13 cellular contexts compared by ENCODE assay signal in the genomic region with DNA sequence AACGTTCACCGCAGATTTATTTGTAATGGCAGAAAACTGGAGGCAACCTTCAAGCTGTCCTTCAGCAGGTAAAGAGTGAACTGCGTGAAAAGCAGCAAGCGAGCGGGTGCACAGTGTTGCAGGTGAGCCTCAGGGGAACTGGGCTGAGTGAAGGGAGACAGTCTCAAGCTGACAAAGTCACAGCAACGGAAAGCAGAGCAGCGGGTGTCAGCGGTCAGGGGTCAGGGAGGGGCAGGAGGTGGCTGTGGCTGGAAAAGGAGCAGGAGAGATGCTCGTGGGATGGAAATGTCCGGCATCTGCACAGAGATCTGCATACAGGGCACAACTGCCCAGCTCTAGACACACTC. TPM values are rescaled to one million over a fixed set of nuclear protein-coding genes. Genes with fewer than 3 reads are reported as not detected.
DNase-seq lines count a peak whose midpoint lies in the region; ATAC-seq, FAIRE-seq and TF ChIP-seq lines count a peak whose summit lies in the region.
"Had no signal": no experiment of that assay in that cellular context is flagged by ENCODE, and none has a peak within 500 bp of the region (broad histone marks: within the 10 kb centered on the region; RNA-seq: fewer than 3 reads in every experiment).

No MANE protein-coding gene starts in this region.

- H4K20me1 ChIP-seq in BLaER1 treated with 17β-estradiol and CSF1 and Interleukin-3, amounts not matched to agents 10 nM and 100 nM, result peaks cover 0 to 11% (median 0%) of the 10 kb centered on the region in 11 experiments; a peak in 4 of 22 replicates

- no peak for TF ChIP-seq POLR2A in H54 (IDR thresholded peaks at IDR 0.05; ENCODE audit: low read depth, low read length)

- H3K36me3 Mint-ChIP-seq in activated B cell treated with CpG ODN at 0.5 μM for 24 hours (ENCODE audit: low read depth), result no peaks in the 10 kb centered on the region
- peaks cover 4% of the 10 kb centered on the region for H3K36me3 Mint-ChIP-seq in effector memory CD8-positive, alpha-beta T cell (ENCODE audit: insufficient read depth)
- H3K36me3 Mint-ChIP-seq in progenitor cell of endocrine pancreas (ENCODE audit: insufficient read depth), result no peaks in the 10 kb centered on the region

- peak; percentile 60 for ATAC-seq in activated B cell treated with CpG ODN at 0.5 μM for 24 hours (ENCODE audit: low read depth)
- peak; percentile 28 for ATAC-seq in effector memory CD8-positive, alpha-beta T cell (replicated peaks)

- no peak overlapping the region for H3K27ac Mint-ChIP-seq in activated B cell treated with CpG ODN at 0.5 μM for 24 hours
- H3K27ac Mint-ChIP-seq in effector memory CD8-positive, alpha-beta T cell, result no peak overlapping the region
- no peak overlapping the region for H3K27ac Mint-ChIP-seq in progenitor cell of endocrine pancreas

- H3K9ac ChIP-seq in BLaER1 treated with 17β-estradiol and CSF1 and Interleukin-3, amounts not matched to agents 10 nM and 100 nM, result peak overlapping the region in 6 of 11 experiments; percentile 6 to 60 (median 32); a peak in 5 of 22 replicates

- H3K4me3 Mint-ChIP-seq in activated B cell treated with CpG ODN at 0.5 μM for 24 hours, result no peak overlapping the region
- H3K4me3 Mint-ChIP-seq in effector memory CD8-positive, alpha-beta T cell, result no peak overlapping the region
- H3K4me3 Mint-ChIP-seq in progenitor cell of endocrine pancreas (ENCODE audit: low read depth), result no peak overlapping the region

- H3K4me1 ChIP-seq in BLaER1 treated with 17β-estradiol and CSF1 and Interleukin-3, amounts not matched to agents 10 nM and 100 nM, result peaks cover 52 to 62% (median 61%) of the 10 kb centered on the region in 10 experiments

- H3K4me2 ChIP-seq in BLaER1 treated with 17β-estradiol and CSF1 and Interleukin-3, amounts not matched to agents 10 nM and 100 nM, result peak overlapping the region; percentile 70 to 93 (median 84)

- no peak for DNase-seq in GM18507 (ENCODE audit: extremely low spot score, insufficient read length, low read depth)
- no peak for DNase-seq in activated B cell treated with CpG ODN at 0.5 μM for 24 hours
- DNase-seq in effector memory CD8-positive, alpha-beta T cell, result peak in 2 of 3 experiments; percentile 37
- no peak for DNase-seq in H54 (ENCODE audit: insufficient read length, low spot score)
- DNase-seq in 8988T, result no peak
- no peak for DNase-seq in AML-193 (lab: John Stamatoyannopoulos, UW)
- no peak for DNase-seq in progenitor cell of endocrine pancreas (ENCODE audit: low spot score, unreplicated experiment)
- DNase-seq: DMS153, NCI-H2081 treated with DMSO at 0.1 percent for 48 hours had no signal

- H3K4me3 ChIP-seq in BLaER1 treated with 17β-estradiol and CSF1 and Interleukin-3, amounts not matched to agents 10 nM and 100 nM, result peak overlapping the region in 2 of 10 experiments; percentile 13 to 26; a peak in 1 of 20 replicates

- H3K27ac ChIP-seq in BLaER1 treated with 17β-estradiol and CSF1 and Interleukin-3, amounts not matched to agents 10 nM and 100 nM, result no peak overlapping the region
- H3K27ac ChIP-seq: SK-N-MC had no signal

- TF ChIP-seq CTCF in activated B cell treated with CpG ODN at 0.5 μM for 24 hours (IDR thresholded peaks at IDR 0.05) (no peak), progenitor cell of endocrine pancreas (IDR thresholded peaks at IDR 0.05; ENCODE audit: unreplicated experiment) (no peak)

- no peaks in the 10 kb centered on the region for H3K27me3 Mint-ChIP-seq in activated B cell treated with CpG ODN at 0.5 μM for 24 hours
- H3K27me3 Mint-ChIP-seq in effector memory CD8-positive, alpha-beta T cell, result no peaks in the 10 kb centered on the region
- H3K27me3 Mint-ChIP-seq in progenitor cell of endocrine pancreas, result peaks cover 10% of the 10 kb centered on the region

- no peaks in the 10 kb centered on the region for H3K36me3 ChIP-seq in BLaER1 treated with 17β-estradiol and CSF1 and Interleukin-3, amounts not matched to agents 10 nM and 100 nM

- intact Hi-C loops in activated B cell treated with CpG ODN at 0.5 μM for 24 hours (cut with micrococcal nuclease), result loop anchor here (1.0 kb wide), 1 partner anchor 9 kb away; a partner anchor contains a TSS

- POLR2A ChIA-PET in activated B cell treated with CpG ODN at 0.5 μM for 24 hours (lab: Charles Lee), result interaction anchor here (1.2 to 1.9 kb wide), 5 partner anchors 7 to 73 kb away, joined by 3 to 15 read pairs (median 3); a partner anchor contains a TSS

- H3K9me3 Mint-ChIP-seq in activated B cell treated with CpG ODN at 0.5 μM for 24 hours (no peaks in the 10 kb centered on the region), progenitor cell of endocrine pancreas (ENCODE audit: low read depth) (no peaks in the 10 kb centered on the region)
- H3K9me3 Mint-ChIP-seq in effector memory CD8-positive, alpha-beta T cell, result no peaks in the 10 kb centered on the region

- peaks cover 0 to 37% (median 0%) of the 10 kb centered on the region in 11 experiments; a peak in 7 of 22 replicates for H3K27me3 ChIP-seq in BLaER1 treated with 17β-estradiol and CSF1 and Interleukin-3, amounts not matched to agents 10 nM and 100 nM

- CTCF ChIA-PET in activated B cell treated with CpG ODN at 0.5 μM for 24 hours (lab: Charles Lee), result interaction anchor here (1.1 kb wide), 1 partner anchor 82 kb away, joined by 4 read pairs; no protein-coding TSS in a partner anchor

- no peaks in the 10 kb centered on the region; a peak in 1 of 22 replicates for H3K9me3 ChIP-seq in BLaER1 treated with 17β-estradiol and CSF1 and Interleukin-3, amounts not matched to agents 10 nM and 100 nM (replicated peaks in 1 of 11)

- FAIRE-seq in GM18507 (lab: Jason Lieb, UNC) (peak; percentile 72), H54 (lab: Jason Lieb, UNC) (no peak)

- no peaks in the 10 kb centered on the region for H3K4me1 Mint-ChIP-seq in activated B cell treated with CpG ODN at 0.5 μM for 24 hours
- peaks cover 9 to 24% of the 10 kb centered on the region in 2 donors for H3K4me1 Mint-ChIP-seq in effector memory CD8-positive, alpha-beta T cell (ENCODE audit: low read depth in 2 of 2)
- H3K4me1 Mint-ChIP-seq in progenitor cell of endocrine pancreas (ENCODE audit: low read depth), result no peaks in the 10 kb centered on the region

RNA-seq across cellular contexts. Expression of a gene that starts 8.5 kb away (rescaled TPM):
- total RNA-seq in activated B cell treated with CpG ODN at 0.5 μM for 24 hours (17.5 and 20.4 TPM in 2 replicates), progenitor cell of endocrine pancreas (6.3 and 7.6 TPM in 2 replicates)

RNA-seq across cellular contexts. Expression of a gene that starts 38.2 kb away (rescaled TPM):
- total RNA-seq in activated B cell treated with CpG ODN at 0.5 μM for 24 hours, result not detected in 2 replicates
- total RNA-seq in progenitor cell of endocrine pancreas, result not detected in 2 replicates
- total RNA-seq: dermis microvascular lymphatic vessel endothelial cell, skeletal muscle tissue had no signal

Comparison
In these comparisons a context has a peak if more than half of its experiments do, and no peak if none do; other contexts are left out.
1. DNase-seq: peak in effector memory CD8-positive, alpha-beta T cell (2 of 3); none in GM18507 (single experiment), activated B cell treated with CpG ODN at 0.5 μM for 24 hours (single experiment), H54 (single experiment), 8988T (single experiment), AML-193 (0 of 2) and progenitor cell of endocrine pancreas (single experiment).